In the genomic region with DNA sequence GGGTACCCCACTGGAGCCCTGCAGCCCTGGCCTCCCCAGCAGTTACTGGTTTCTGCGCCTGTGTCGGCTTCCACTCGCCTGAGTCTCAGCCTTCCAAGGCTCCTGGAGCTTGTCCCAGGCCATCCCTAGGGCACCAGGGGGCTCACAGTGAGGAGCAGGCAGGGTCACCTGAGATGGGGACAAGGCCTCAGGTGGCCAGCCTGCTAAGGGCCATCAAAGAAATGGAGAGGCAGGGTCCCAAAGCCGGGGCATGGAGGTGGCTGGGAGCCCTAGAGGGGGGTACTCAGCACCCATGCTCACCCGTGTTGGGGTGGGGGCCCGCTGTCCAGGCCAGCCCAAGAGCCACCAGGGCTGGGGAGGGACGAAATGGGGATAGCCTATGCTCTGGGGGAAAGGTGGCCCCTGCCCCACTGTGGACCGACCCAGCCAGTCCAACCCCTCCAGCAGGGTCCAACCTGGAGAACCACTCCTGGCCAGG, we compare ENCODE assay signal across 8 cellular contexts. TPM values are rescaled to one million over a fixed set of nuclear protein-coding genes. Genes with fewer than 3 reads are reported as not detected.
DNase-seq lines count a peak whose midpoint lies in the region; TF ChIP-seq lines count a peak whose summit lies in the region.

No MANE protein-coding gene starts in this region.

- H3K4me1 ChIP-seq in mucosa of rectum (ENCODE audit: control insufficient read depth in 2 of 2, insufficient read depth in 2 of 2, low read length in 2 of 2) = peaks cover 25 to 34% of the 10 kb centered on the region in 2 donors

- H3K4me1 Mint-ChIP-seq in chondrocyte (ENCODE audit: low read depth) = peaks cover 22% of the 10 kb centered on the region

- peaks cover 13 to 19% of the 10 kb centered on the region in 2 donors for H3K36me3 ChIP-seq in mucosa of rectum (ENCODE audit: control insufficient read depth in 2 of 2, insufficient read depth in 2 of 2, low read length in 2 of 2)

- peak overlapping the region; percentile 67 for H3K4me3 Mint-ChIP-seq in chondrocyte (ENCODE audit: unreplicated experiment)

- no peaks in the 10 kb centered on the region for H3K9me3 ChIP-seq in mucosa of rectum (ENCODE audit: control insufficient read depth in 2 of 2, low read length in 2 of 2)

- TF ChIP-seq CTCF in chondrocyte (IDR thresholded peaks at IDR 0.05) = no peak

- peak overlapping the region; percentile 64 to 70 for H3K4me3 ChIP-seq in mucosa of rectum (ENCODE audit: low read length in 2 of 2)

- no peaks in the 10 kb centered on the region for H3K9me3 Mint-ChIP-seq in chondrocyte (ENCODE audit: low read depth)

- DNase-seq in 8988T = peak; percentile 50
- peak; percentile 33 for DNase-seq in HuH-7.5 (ENCODE audit: low spot score)
- DNase-seq in chondrocyte (ENCODE audit: low spot score) = no peak
- DNase-seq in H4 (ENCODE audit: low spot score) = no peak
- DNase-seq in NCI-H526 (lab: John Stamatoyannopoulos, UW) = no peak
- no peak for DNase-seq in NCI-H1417 treated with DMSO at 0.1 percent for 48 hours (lab: John Stamatoyannopoulos, UW)
- no peak for DNase-seq in EL

- peaks cover 4% of the 10 kb centered on the region for H3K36me3 Mint-ChIP-seq in chondrocyte (ENCODE audit: low read depth)

- peak overlapping the region in 1 of 2 donors; percentile 97 for H3K27ac ChIP-seq in mucosa of rectum (ENCODE audit: low read depth in 2 of 2, low read length in 2 of 2)

- H3K27me3 ChIP-seq in mucosa of rectum (ENCODE audit: control insufficient read depth in 2 of 2, insufficient read depth in 2 of 2, low read length in 2 of 2) = no peaks in the 10 kb centered on the region

- H3K9ac ChIP-seq in mucosa of rectum (ENCODE audit: low read depth in 1 of 2, low read length in 2 of 2) = peak overlapping the region; percentile 32 to 86

- H3K27ac Mint-ChIP-seq in chondrocyte (ENCODE audit: unreplicated experiment) = peak overlapping the region; percentile 32

- no peaks in the 10 kb centered on the region for H3K27me3 Mint-ChIP-seq in chondrocyte (ENCODE audit: low read depth)

RNA-seq across cellular contexts. Expression of a gene that starts 1.3 kb away (rescaled TPM):
- 132 to 145 TPM (median 141 TPM) in 3 replicates for total RNA-seq in chondrocyte
- total RNA-seq in H4 (2014; rRNA removed; shearing (Covaris generic)) = 36.7 and 48.7 TPM in 2 replicates

RNA-seq across cellular contexts. Expression of a gene that starts 31.1 kb away (rescaled TPM):
- 64.0 to 78.4 TPM (median 68.4 TPM) in 3 replicates for total RNA-seq in chondrocyte
- 44.9 and 64.5 TPM in 2 replicates for total RNA-seq in H4 (2014; rRNA removed; shearing (Covaris generic))

RNA-seq across cellular contexts. Expression of a gene that starts 45.0 kb away (rescaled TPM):
- 79.8 to 103 TPM (median 82.8 TPM) in 3 replicates for total RNA-seq in chondrocyte
- total RNA-seq in H4 (2014; rRNA removed; shearing (Covaris generic)) = 108 TPM in 2 replicates

RNA-seq across cellular contexts. Expression of a gene that starts 45.1 kb away (rescaled TPM):
- 29.7 to 47.4 TPM (median 45.2 TPM) in 3 replicates for total RNA-seq in chondrocyte
- 9.1 and 9.9 TPM in 2 replicates for total RNA-seq in H4 (2014; rRNA removed; shearing (Covaris generic))

RNA-seq across cellular contexts. Expression of a gene that starts 59.3 kb away (rescaled TPM):
- 52.8 to 59.8 TPM (median 58.2 TPM) in 3 replicates for total RNA-seq in chondrocyte
- 99.5 and 107 TPM in 2 replicates for total RNA-seq in H4 (2014; rRNA removed; shearing (Covaris generic))

Comparison
In these comparisons a context has a peak if more than half of its experiments do, and no peak if none do; other contexts are left out.
1. DNase-seq: peak in 8988T (single experiment) and HuH-7.5 (single experiment); none in chondrocyte (single experiment), H4 (single experiment), NCI-H526 (0 of 2), NCI-H1417 treated with DMSO at 0.1 percent for 48 hours (single experiment) and EL (single experiment).